Comparison of ENCODE assay signal across 26 cellular contexts in the genomic region with DNA sequence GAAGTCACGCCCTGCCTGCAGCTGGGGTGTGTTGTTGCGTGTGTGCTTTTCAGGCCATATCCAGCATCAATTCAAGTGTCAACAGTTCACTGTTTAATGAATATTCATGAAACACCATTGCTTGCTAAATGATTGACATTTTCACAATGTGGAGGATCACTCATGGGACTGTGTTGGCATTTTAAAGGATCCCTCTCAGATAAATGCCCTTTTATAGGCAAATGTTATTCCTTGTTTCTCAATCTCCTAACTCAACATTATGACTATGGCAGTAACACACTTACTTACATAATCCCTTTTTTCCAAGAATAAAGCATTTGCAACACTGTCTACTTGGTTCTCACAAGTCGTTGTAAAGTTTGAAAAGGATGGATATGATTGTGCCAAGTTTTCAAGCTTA.
DNase-seq lines count a peak whose midpoint lies in the region; ATAC-seq and TF ChIP-seq lines count a peak whose summit lies in the region.
"Had no signal": no experiment of that assay in that cellular context is flagged by ENCODE, and none has a peak within 500 bp of the region (broad histone marks: within the 10 kb centered on the region; RNA-seq: fewer than 3 reads in every experiment).

No MANE protein-coding gene starts in this region.

- no peaks in the 10 kb centered on the region for H3K4me1 ChIP-seq in CD8-positive, alpha-beta T cell (ENCODE audit: insufficient read depth, low read length)
- peaks cover 0 to 4% (median 0%) of the 10 kb centered on the region in 4 donors for H3K4me1 ChIP-seq in esophagus muscularis mucosa
- H3K4me1 ChIP-seq: SJCRH30 had no signal

- H3K9me2 ChIP-seq in neural cell (ENCODE audit: insufficient read depth, low read length), result no peaks in the 10 kb centered on the region

- H4K20me1 ChIP-seq in neural cell (ENCODE audit: insufficient read depth), result no peaks in the 10 kb centered on the region

- H3K27me3 Mint-ChIP-seq in CD8-positive, alpha-beta T cell (ENCODE audit: low read depth), result no peaks in the 10 kb centered on the region

- peaks cover 3% of the 10 kb centered on the region for H3K9me3 ChIP-seq in neural cell (ENCODE audit: low read length)
- no peaks in the 10 kb centered on the region for H3K9me3 ChIP-seq in CD8-positive, alpha-beta T cell (ENCODE audit: low read length)
- no peaks in the 10 kb centered on the region for H3K9me3 ChIP-seq in esophagus muscularis mucosa
- H3K9me3 ChIP-seq: BE2C, SJCRH30 had no signal

- H3K36me3 ChIP-seq in neural cell (ENCODE audit: insufficient read depth, low read length) (no peaks in the 10 kb centered on the region), esophagus muscularis mucosa (no peaks in the 10 kb centered on the region)
- H3K36me3 ChIP-seq in CD8-positive, alpha-beta T cell (ENCODE audit: insufficient read depth, low read length), result no peaks in the 10 kb centered on the region
- H3K36me3 ChIP-seq: BE2C, SJCRH30 had no signal

- H3F3A ChIP-seq in neural cell (ENCODE audit: insufficient read depth, low read length, poor library complexity, severe bottlenecking), result peaks cover 4% of the 10 kb centered on the region

- H3K79me2 ChIP-seq in neural cell (replicated peaks; ENCODE audit: insufficient read depth, low read length), result no peaks in the 10 kb centered on the region

- H3K4me3 Mint-ChIP-seq in CD8-positive, alpha-beta T cell, result no peak overlapping the region
- H3K4me3 Mint-ChIP-seq: CD14-positive monocyte had no signal

- intact Hi-C loops in CD8-positive, alpha-beta T cell (cut with DNase I, micrococcal nuclease), result no loop called here
- intact Hi-C loops in esophagus muscularis mucosa (cut with DNase I), result no loop called here

- TF ChIP-seq EP300 in neural cell (conservative IDR thresholded peaks at IDR 0.05; ENCODE audit: poor library complexity, severe bottlenecking), result peak; percentile 93
- TF ChIP-seq EP300 in esophagus muscularis mucosa (IDR thresholded peaks at IDR 0.05), result no peak

- peak; percentile 35 for TF ChIP-seq RAD21 in neural cell (conservative IDR thresholded peaks at IDR 0.05)

- H2AFZ ChIP-seq in neural cell (ENCODE audit: low read depth, low read length), result no peak overlapping the region
- H2AFZ ChIP-seq: PC-9 had no signal

- peak overlapping the region; percentile 41 for H3K27ac ChIP-seq in caudate nucleus (ENCODE audit: low read depth, low read length)
- peak overlapping the region; percentile 34 for H3K27ac ChIP-seq in neural cell (ENCODE audit: low read length)
- no peak overlapping the region for H3K27ac ChIP-seq in CD8-positive, alpha-beta T cell (ENCODE audit: low read depth, low read length)
- H3K27ac ChIP-seq in esophagus muscularis mucosa (replicated peaks in 1 of 4), result no peak overlapping the region
- H3K27ac ChIP-seq: 22Rv1, PC-9, SJCRH30 had no signal

- CTCF ChIA-PET in CD8-positive, alpha-beta T cell (lab: Charles Lee), result no interaction called here

- H3K4me3 ChIP-seq in neural cell (ENCODE audit: low read length) (no peak overlapping the region), esophagus muscularis mucosa (no peak overlapping the region)
- H3K4me3 ChIP-seq in CD8-positive, alpha-beta T cell (ENCODE audit: low read depth, low read length), result no peak overlapping the region
- H3K4me3 ChIP-seq: GM12878, PC-9, SJCRH30 had no signal

- DNase-seq in DMS 273 (lab: John Stamatoyannopoulos, UW; ENCODE audit: unreplicated experiment), result peak; percentile 2
- DNase-seq in DMS 273 treated with DMSO at 0.1 percent for 48 hours (lab: John Stamatoyannopoulos, UW), result no peak
- peak in 3 of 61 donors; percentile 5 to 47 (median 23) for DNase-seq in caudate nucleus (lab: John Stamatoyannopoulos, UW)
- DNase-seq in CD8-positive, alpha-beta T cell, result no peak
- DNase-seq in SKM-1 treated with dmso at 0.1 percent for 144 hours (lab: John Stamatoyannopoulos, UW; ENCODE audit: unreplicated experiment), result no peak
- DNase-seq in esophagus muscularis mucosa (ENCODE audit: extremely low spot score), result no peak
- DNase-seq: ACHN, BE2C, DMS79, EL, GDM1, KBM-7, MV-4-11, NCI-H1105, NCI-H2029, NCI-H446 treated with DMSO at 0.1 percent for 48 hours, NCI-H526, NCI-H82, PC-9, SJCRH30 had no signal

- POLR2A ChIA-PET in CD8-positive, alpha-beta T cell (lab: Charles Lee), result no interaction called here

- TF ChIP-seq POLR2A in esophagus muscularis mucosa (IDR thresholded peaks at IDR 0.05; ENCODE audit: low read depth), result no peak

- H3K9me3 Mint-ChIP-seq in CD8-positive, alpha-beta T cell, result peaks cover 10% of the 10 kb centered on the region

- no peak for ATAC-seq in CD8-positive, alpha-beta T cell
- ATAC-seq: GM12878, Right ventricle myocardium inferior, SK-N-SH treated with all-trans-retinoic acid at 6 μM for 48 hours had no signal

- no peak overlapping the region for H3K4me2 ChIP-seq in neural cell (ENCODE audit: low read length)
- H3K4me2 ChIP-seq: PC-9 had no signal

- H3K36me3 Mint-ChIP-seq in CD8-positive, alpha-beta T cell, result no peaks in the 10 kb centered on the region
- H3K36me3 Mint-ChIP-seq: CD14-positive monocyte had no signal

- 71% methylated on average over 3 of the region's 3 CpGs for WGBS in esophagus muscularis mucosa

- H3K4me1 Mint-ChIP-seq in CD8-positive, alpha-beta T cell (ENCODE audit: low read depth), result no peaks in the 10 kb centered on the region
- H3K4me1 Mint-ChIP-seq: CD14-positive monocyte had no signal

- H3K9ac ChIP-seq in neural cell (ENCODE audit: low read length), result no peak overlapping the region

- H3K27ac Mint-ChIP-seq in CD8-positive, alpha-beta T cell, result no peak overlapping the region
- H3K27ac Mint-ChIP-seq: CD14-positive monocyte had no signal

- TF ChIP-seq CTCF in neural cell (IDR thresholded peaks at IDR 0.05; ENCODE audit: poor library complexity, severe bottlenecking), result no peak
- no peak for TF ChIP-seq CTCF in CD8-positive, alpha-beta T cell (IDR thresholded peaks at IDR 0.05)
- TF ChIP-seq CTCF in esophagus muscularis mucosa (IDR thresholded peaks at IDR 0.05), result no peak

- H3K27me3 ChIP-seq in neural cell (ENCODE audit: insufficient read depth, low read depth, low read length) (no peaks in the 10 kb centered on the region), esophagus muscularis mucosa (no peaks in the 10 kb centered on the region)
- no peaks in the 10 kb centered on the region for H3K27me3 ChIP-seq in CD8-positive, alpha-beta T cell (ENCODE audit: insufficient read depth, low read length)
- H3K27me3 ChIP-seq: BE2C, SJCRH30 had no signal

TF ChIP-seq in neural cell, 6 proteins besides CTCF, POLR2A, EP300 and RAD21:
- TF ChIP-seq, protein P1, sequence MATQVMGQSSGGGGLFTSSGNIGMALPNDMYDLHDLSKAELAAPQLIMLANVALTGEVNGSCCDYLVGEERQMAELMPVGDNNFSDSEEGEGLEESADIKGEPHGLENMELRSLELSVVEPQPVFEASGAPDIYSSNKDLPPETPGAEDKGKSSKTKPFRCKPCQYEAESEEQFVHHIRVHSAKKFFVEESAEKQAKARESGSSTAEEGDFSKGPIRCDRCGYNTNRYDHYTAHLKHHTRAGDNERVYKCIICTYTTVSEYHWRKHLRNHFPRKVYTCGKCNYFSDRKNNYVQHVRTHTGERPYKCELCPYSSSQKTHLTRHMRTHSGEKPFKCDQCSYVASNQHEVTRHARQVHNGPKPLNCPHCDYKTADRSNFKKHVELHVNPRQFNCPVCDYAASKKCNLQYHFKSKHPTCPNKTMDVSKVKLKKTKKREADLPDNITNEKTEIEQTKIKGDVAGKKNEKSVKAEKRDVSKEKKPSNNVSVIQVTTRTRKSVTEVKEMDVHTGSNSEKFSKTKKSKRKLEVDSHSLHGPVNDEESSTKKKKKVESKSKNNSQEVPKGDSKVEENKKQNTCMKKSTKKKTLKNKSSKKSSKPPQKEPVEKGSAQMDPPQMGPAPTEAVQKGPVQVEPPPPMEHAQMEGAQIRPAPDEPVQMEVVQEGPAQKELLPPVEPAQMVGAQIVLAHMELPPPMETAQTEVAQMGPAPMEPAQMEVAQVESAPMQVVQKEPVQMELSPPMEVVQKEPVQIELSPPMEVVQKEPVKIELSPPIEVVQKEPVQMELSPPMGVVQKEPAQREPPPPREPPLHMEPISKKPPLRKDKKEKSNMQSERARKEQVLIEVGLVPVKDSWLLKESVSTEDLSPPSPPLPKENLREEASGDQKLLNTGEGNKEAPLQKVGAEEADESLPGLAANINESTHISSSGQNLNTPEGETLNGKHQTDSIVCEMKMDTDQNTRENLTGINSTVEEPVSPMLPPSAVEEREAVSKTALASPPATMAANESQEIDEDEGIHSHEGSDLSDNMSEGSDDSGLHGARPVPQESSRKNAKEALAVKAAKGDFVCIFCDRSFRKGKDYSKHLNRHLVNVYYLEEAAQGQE (IDR thresholded peaks at IDR 0.05; ENCODE audit: borderline replicate concordance), result peak; percentile 52
- TF ChIP-seq TAF1 (IDR thresholded peaks at IDR 0.05; ENCODE audit: low read depth) (no peak), EZH2 (IDR thresholded peaks at IDR 0.05; ENCODE audit: borderline replicate concordance, insufficient read depth, low read length, poor library complexity, severe bottlenecking) (no peak), POLR2AphosphoS5 (IDR thresholded peaks at IDR 0.05) (peak; percentile 81), MXI1 (conservative IDR thresholded peaks at IDR 0.05; ENCODE audit: poor library complexity, severe bottlenecking) (no peak), SMC3 (conservative IDR thresholded peaks at IDR 0.05; ENCODE audit: poor library complexity) (peak; percentile 31)

Comparison
In these comparisons a context has a peak if more than half of its experiments do, and no peak if none do; other contexts are left out.
1. H3K27ac ChIP-seq: peak in caudate nucleus (single experiment) and neural cell (single experiment); none in CD8-positive, alpha-beta T cell (single experiment) and esophagus muscularis mucosa (0 of 4).